Comparison of ENCODE assay signal across 20 cellular contexts in genomic region chr19:40193587-40193849, GRCh38. TPM values are rescaled to one million over a fixed set of nuclear protein-coding genes. Genes with fewer than 3 reads are reported as not detected.
DNase-seq lines count a peak whose midpoint lies in the region; ATAC-seq and TF ChIP-seq lines count a peak whose summit lies in the region.
"Had no signal": no experiment of that assay in that cellular context is flagged by ENCODE, and none has a peak within 500 bp of the region (broad histone marks: within the 10 kb centered on the region; RNA-seq: fewer than 3 reads in every experiment).

No MANE protein-coding gene starts in this region.

- intact Hi-C loops in activated CD4-positive, alpha-beta T cell treated with anti-CD3 and anti-CD28 coated beads, Interleukin-2, amount 10 ng/mL, durations not matched to agents 24 days and 14 days (cut with micrococcal nuclease) = no loop called here
- intact Hi-C loops in psoas muscle (cut with DNase I) (no loop called here), sciatic nerve (cut with DNase I) (no loop called here)

- H3K27me3 ChIP-seq in psoas muscle (ENCODE audit: insufficient read depth in 3 of 3, low read length in 2 of 3) = no peaks in the 10 kb centered on the region
- H3K27me3 ChIP-seq in H9 (ENCODE audit: insufficient read depth, low read length) = no peaks in the 10 kb centered on the region; the same call in 1 of the 2 replicates
- H3K27me3 ChIP-seq: Peyer's patch had no signal

- H4K20me1 ChIP-seq in H9 (ENCODE audit: control insufficient read depth, insufficient read depth, insufficient read length) = no peaks in the 10 kb centered on the region

- H4K5ac ChIP-seq in H9 (ENCODE audit: insufficient read length, low read depth, low read length) = no peak overlapping the region

- DNase-seq in activated CD4-positive, alpha-beta T cell treated with anti-CD3 and anti-CD28 coated beads, Interleukin-2, amount 10 ng/mL, durations not matched to agents 24 days and 14 days = no peak
- DNase-seq in activated CD4-positive, alpha-beta T cell treated with anti-CD3 and anti-CD28 coated beads for 1 hour = no peak
- peak; percentile 12 for DNase-seq in epidermal melanocyte (ENCODE audit: insufficient read length, low spot score)
- DNase-seq in psoas muscle = no peak
- DNase-seq in sciatic nerve (ENCODE audit: low spot score) = no peak
- DNase-seq in NCI-H2196 (lab: John Stamatoyannopoulos, UW; ENCODE audit: unreplicated experiment) = no peak
- no peak for DNase-seq in H9
- DNase-seq: amygdala; cortex of kidney; DMS153; left ventricle myocardium superior; NCI-H1694; NCI-H524 treated with DMSO at 0.1 percent for 48 hours; Peyer's patch; stimulated activated naive CD8-positive, alpha-beta T cell treated with anti-CD3 and anti-CD28 coated beads, Interleukin-15, Interleukin-2, amounts not matched to agents 100 U/mL and 50 U/mL, for 24 hours had no signal

- TF ChIP-seq CTCF in psoas muscle (IDR thresholded peaks at IDR 0.05) (no peak), H9 (conservative IDR thresholded peaks at IDR 0.05) (no peak)

- peaks cover 0 to 7% of the 10 kb centered on the region in 2 donors for H3K36me3 ChIP-seq in psoas muscle (ENCODE audit: insufficient read depth in 1 of 2, low read depth in 1 of 2)
- H3K36me3 ChIP-seq: Peyer's patch had no signal

- peaks cover 24% of the 10 kb centered on the region for H3K4me1 Mint-ChIP-seq in activated CD4-positive, alpha-beta T cell treated with anti-CD3 and anti-CD28 coated beads, Interleukin-2, amount 10 ng/mL, durations not matched to agents 24 days and 14 days
- H3K4me1 Mint-ChIP-seq in IgD-negative memory B cell = peaks cover 15 to 32% (median 29%) of the 10 kb centered on the region in 3 donors
- H3K4me1 Mint-ChIP-seq in H9 = peaks cover 9 to 22% of the 10 kb centered on the region in 2 experiments

- H3K56ac ChIP-seq in H9 (ENCODE audit: insufficient read length, low read depth, low read length) = no peak overlapping the region

- no peak overlapping the region for H3K4me2 ChIP-seq in H9 (ENCODE audit: insufficient read depth, insufficient read length, low read length)

- H2BK15ac ChIP-seq in H9 (ENCODE audit: low read depth, low read length) = no peak overlapping the region

- H3K9me3 ChIP-seq in psoas muscle (no peaks in the 10 kb centered on the region), H9 (ENCODE audit: control insufficient read depth, low read depth, low read length) (no peaks in the 10 kb centered on the region)
- H3K9me3 ChIP-seq: Peyer's patch had no signal

- H2BK5ac ChIP-seq in H9 (ENCODE audit: insufficient read length, low read length) = no peak overlapping the region

- no peaks in the 10 kb centered on the region for H3K79me2 ChIP-seq in H9 (ENCODE audit: insufficient read depth, low read length)

- H2AK5ac ChIP-seq in H9 (ENCODE audit: insufficient read length, low read length) = no peak overlapping the region

- no peak overlapping the region for H3K18ac ChIP-seq in H9 (ENCODE audit: insufficient read length, low read depth, low read length)

- no peaks in the 10 kb centered on the region for H3K27me3 Mint-ChIP-seq in activated CD4-positive, alpha-beta T cell treated with anti-CD3 and anti-CD28 coated beads, Interleukin-2, amount 10 ng/mL, durations not matched to agents 24 days and 14 days
- H3K27me3 Mint-ChIP-seq in IgD-negative memory B cell (no peaks in the 10 kb centered on the region), H9 (ENCODE audit: low read depth) (peaks cover 3% of the 10 kb centered on the region)

- H3K36me3 Mint-ChIP-seq in activated CD4-positive, alpha-beta T cell treated with anti-CD3 and anti-CD28 coated beads, Interleukin-2, amount 10 ng/mL, durations not matched to agents 24 days and 14 days (ENCODE audit: low read depth) = peaks cover 2% of the 10 kb centered on the region
- no peaks in the 10 kb centered on the region for H3K36me3 Mint-ChIP-seq in IgD-negative memory B cell
- H3K36me3 Mint-ChIP-seq in H9 (ENCODE audit: insufficient read depth in 1 of 3, low read depth in 3 of 3) = peaks cover 0 to 5% (median 0%) of the 10 kb centered on the region in 3 experiments; a peak in 2 of 7 replicates

- H3K14ac ChIP-seq in H9 (ENCODE audit: insufficient read depth, low read length) = no peak overlapping the region

- no peak overlapping the region for H3K27ac ChIP-seq in psoas muscle
- H3K27ac ChIP-seq in H9 (ENCODE audit: insufficient read length, low read depth, low read length) = no peak overlapping the region
- H3K27ac ChIP-seq: Peyer's patch had no signal

- H4K8ac ChIP-seq in H9 (replicated peaks; ENCODE audit: insufficient read length, low read depth, low read length) = no peak overlapping the region

- H4K91ac ChIP-seq in H9 (ENCODE audit: insufficient read length, low read depth, low read length) = no peak overlapping the region

- no peak overlapping the region for H2AFZ ChIP-seq in H9 (ENCODE audit: low read length)

- no peak overlapping the region for H3K23ac ChIP-seq in H9 (ENCODE audit: insufficient read length, low read depth, low read length)

- no peak overlapping the region for H3T11ph ChIP-seq in H9 (ENCODE audit: low read length)

- no peak overlapping the region for H3K27ac Mint-ChIP-seq in activated CD4-positive, alpha-beta T cell treated with anti-CD3 and anti-CD28 coated beads, Interleukin-2, amount 10 ng/mL, durations not matched to agents 24 days and 14 days
- H3K27ac Mint-ChIP-seq in IgD-negative memory B cell (no peak overlapping the region), H9 (no peak overlapping the region)

- WGBS in psoas muscle, 3 donors = 78 to 80% (median 80%) methylated on average over 3 of the region's 3 CpGs
- WGBS in H9 (ENCODE audit: extremely low coverage, insufficient read length, low lambda C conversion rate) = no CpG with 5 or more reads among the region's 3 CpGs

- peak overlapping the region; percentile 11 for H3K4me3 ChIP-seq in psoas muscle

- H3K4me3 Mint-ChIP-seq in activated CD4-positive, alpha-beta T cell treated with anti-CD3 and anti-CD28 coated beads, Interleukin-2, amount 10 ng/mL, durations not matched to agents 24 days and 14 days = peak overlapping the region; percentile 13
- peak overlapping the region in 3 of 4 donors; percentile 17 to 93 (median 46) for H3K4me3 Mint-ChIP-seq in IgD-negative memory B cell
- peak overlapping the region in 1 of 2 experiments; percentile 5; a peak in 1 of 5 replicates for H3K4me3 Mint-ChIP-seq in H9

- peaks cover 21% of the 10 kb centered on the region for H3K4me1 ChIP-seq in psoas muscle
- peaks cover 4% of the 10 kb centered on the region; the same call in 1 of the 2 replicates for H3K4me1 ChIP-seq in H9 (ENCODE audit: insufficient read depth, low read length)

- H3K79me1 ChIP-seq in H9 (ENCODE audit: insufficient read depth, low read depth, low read length, poor library complexity, severe bottlenecking) = no peaks in the 10 kb centered on the region

- H2BK120ac ChIP-seq in H9 (ENCODE audit: low read depth, low read length, poor library complexity, severe bottlenecking) = no peak overlapping the region

- H3K23me2 ChIP-seq in H9 (ENCODE audit: insufficient read length, low read depth, low read length, poor library complexity, severe bottlenecking) = peaks cover 9% of the 10 kb centered on the region

- no peak overlapping the region for H2BK20ac ChIP-seq in H9 (ENCODE audit: low read depth, low read length, poor library complexity, severe bottlenecking)

- ATAC-seq in psoas muscle = no peak
- no peak for ATAC-seq in sciatic nerve
- ATAC-seq: left ventricle myocardium superior; stimulated activated naive CD8-positive, alpha-beta T cell treated with anti-CD3 and anti-CD28 coated beads, Interleukin-15, Interleukin-2, amounts not matched to agents 100 U/mL and 50 U/mL, for 24 hours had no signal

- no peak overlapping the region for H2BK12ac ChIP-seq in H9 (ENCODE audit: insufficient read length, low read depth, low read length)

- no peaks in the 10 kb centered on the region for H3K9me3 Mint-ChIP-seq in activated CD4-positive, alpha-beta T cell treated with anti-CD3 and anti-CD28 coated beads, Interleukin-2, amount 10 ng/mL, durations not matched to agents 24 days and 14 days
- H3K9me3 Mint-ChIP-seq in IgD-negative memory B cell (no peaks in the 10 kb centered on the region), H9 (no peaks in the 10 kb centered on the region)

- no peak overlapping the region for H3K4ac ChIP-seq in H9 (ENCODE audit: low read depth, low read length)

- H3K9ac ChIP-seq in H9 (ENCODE audit: extremely low read depth, insufficient read length, low read length) = no peak overlapping the region

RNA-seq across cellular contexts. Expression of gene MAP3K10, which starts 2.3 kb away (rescaled TPM):
- total RNA-seq in activated CD4-positive, alpha-beta T cell treated with anti-CD3 and anti-CD28 coated beads, Interleukin-2, amount 10 ng/mL, durations not matched to agents 24 days and 14 days = 16.6 and 17.6 TPM in 2 replicates
- 0.44 TPM for polyA plus RNA-seq in IgD-negative memory B cell
- 10 to 100 TPM; 18.6 to 22.2 (median 19.5) TPM for total RNA-seq in psoas muscle
- polyA plus RNA-seq in psoas muscle = 10 to 100 TPM; 10.7 to 35.1 (median 16.0) TPM
- 19.8 TPM for total RNA-seq in sciatic nerve
- total RNA-seq in H9 (2021) = 17.7 and 19.0 TPM in 2 replicates

RNA-seq across cellular contexts. Expression of gene TTC9B, which starts 24.7 kb away (rescaled TPM):
- not detected in 2 replicates for total RNA-seq in activated CD4-positive, alpha-beta T cell treated with anti-CD3 and anti-CD28 coated beads, Interleukin-2, amount 10 ng/mL, durations not matched to agents 24 days and 14 days
- polyA plus RNA-seq in IgD-negative memory B cell (not detected), psoas muscle (under 1 TPM in 1 of 3 donors, not detected in 2; 0.06 TPM)
- total RNA-seq in psoas muscle (not detected), sciatic nerve (not detected), H9 (2021) (0.15 and 0.31 TPM in 2 replicates)
- total RNA-seq: A673, fibroblast of lung, left ventricle myocardium superior, Peyer's patch, skeletal muscle tissue had no signal
- polyA plus RNA-seq: fibroblast of lung had no signal

RNA-seq across cellular contexts. Expression of gene CCNP, which starts 33.0 kb away (rescaled TPM):
- 0.19 and 0.28 TPM in 2 replicates for total RNA-seq in activated CD4-positive, alpha-beta T cell treated with anti-CD3 and anti-CD28 coated beads, Interleukin-2, amount 10 ng/mL, durations not matched to agents 24 days and 14 days
- not detected for polyA plus RNA-seq in IgD-negative memory B cell
- not detected for total RNA-seq in psoas muscle
- polyA plus RNA-seq in psoas muscle = under 1 TPM in 1 of 3 donors, not detected in 2; 0.04 TPM
- total RNA-seq in sciatic nerve = 0.40 TPM
- total RNA-seq in H9 (2021) = 0.31 and 0.35 TPM in 2 replicates
- total RNA-seq: left ventricle myocardium superior, skeletal muscle tissue, urinary bladder had no signal
